ENCODE assay signal across 8 cellular contexts in the genomic region with DNA sequence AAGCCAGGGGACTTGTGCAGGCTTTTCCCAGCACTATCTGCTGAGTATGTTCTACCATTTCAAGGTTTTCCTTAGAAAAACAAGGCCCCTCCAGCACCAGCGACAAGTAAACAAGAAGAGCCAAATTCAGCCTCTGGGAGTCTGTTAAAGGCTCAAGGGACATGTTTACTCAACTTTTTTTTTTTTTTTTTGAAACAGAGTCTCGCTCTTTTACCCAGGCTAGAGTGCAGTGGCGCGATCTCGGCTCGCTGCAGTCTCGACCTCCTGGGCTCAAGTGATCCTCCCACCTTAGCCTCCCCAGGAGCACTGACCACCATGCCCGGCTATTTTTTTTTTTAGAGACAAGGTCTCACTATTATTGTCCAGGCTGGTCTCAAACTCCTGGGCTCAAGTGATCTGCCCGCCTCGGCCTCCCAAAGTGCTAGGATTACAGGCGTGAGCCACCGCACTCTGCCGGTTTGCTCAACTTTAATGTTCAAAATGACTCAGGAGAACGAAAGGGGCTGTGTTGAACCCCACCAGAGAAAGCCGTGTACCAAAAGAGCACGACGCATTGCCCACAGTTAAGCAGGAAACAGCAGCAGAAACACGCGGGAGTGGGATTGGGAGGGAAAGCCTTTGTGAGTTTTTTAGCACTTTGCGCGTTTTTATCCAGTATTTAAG. TPM values are rescaled to one million over a fixed set of nuclear protein-coding genes. Genes with fewer than 3 reads are reported as not detected.
DNase-seq lines count a peak whose midpoint lies in the region; ATAC-seq and TF ChIP-seq lines count a peak whose summit lies in the region.

No MANE protein-coding gene starts in this region.

- peak overlapping the region; percentile 96 to 99 (median 98) for H3K4me3 Mint-ChIP-seq in CD4-positive, CD25-positive, alpha-beta regulatory T cell
- peak overlapping the region; percentile 99 for H3K4me3 Mint-ChIP-seq in nephron

- H3K4me1 ChIP-seq in CD4-positive, CD25-positive, alpha-beta regulatory T cell (ENCODE audit: control insufficient read depth, insufficient read depth, low read length, poor library complexity, severe bottlenecking): peaks cover 30% of the 10 kb centered on the region
- H3K4me1 ChIP-seq in SJSA1 (replicated peaks): peaks cover 4% of the 10 kb centered on the region

- H3K4me1 Mint-ChIP-seq in CD4-positive, CD25-positive, alpha-beta regulatory T cell: peaks cover 10 to 44% (median 31%) of the 10 kb centered on the region in 4 donors
- peaks cover 11% of the 10 kb centered on the region for H3K4me1 Mint-ChIP-seq in nephron

- no peaks in the 10 kb centered on the region for H3K27me3 Mint-ChIP-seq in CD4-positive, CD25-positive, alpha-beta regulatory T cell
- H3K27me3 Mint-ChIP-seq in nephron (ENCODE audit: low read depth): no peaks in the 10 kb centered on the region

- H3K4me3 ChIP-seq in CD4-positive, CD25-positive, alpha-beta regulatory T cell (ENCODE audit: low read depth, low read length): peak overlapping the region; percentile 98
- H3K4me3 ChIP-seq in SJSA1: peak overlapping the region; percentile 85
- peak overlapping the region; percentile 62 to 93 (median 80) for H3K4me3 ChIP-seq in dorsolateral prefrontal cortex

- intact Hi-C loops in dorsolateral prefrontal cortex (cut with DNase I): loop anchor here (1.0 to 5.0 kb wide), 4 partner anchors 12 to 101 kb away; partner anchors contain the start of genes GRK5 (in 2 of the 2) and SFXN4 (in 1 of the 2)

- peak in 1 of 2 donors; percentile 10 for ATAC-seq in CD4-positive, CD25-positive, alpha-beta regulatory T cell (ENCODE audit: low read depth in 2 of 2)

- peak overlapping the region; percentile 75 for H3K27ac ChIP-seq in CD4-positive, CD25-positive, alpha-beta regulatory T cell (ENCODE audit: insufficient read depth, low read length, poor library complexity, severe bottlenecking)
- H3K27ac ChIP-seq in SJSA1 (peak overlapping the region; percentile 86), dorsolateral prefrontal cortex (peak overlapping the region in 58 of 59 donors; percentile 86 to 99 (median 97))

- DNase-seq in CD4-positive, CD25-positive, alpha-beta regulatory T cell: no peak
- DNase-seq in HCEC 1CT: peak; percentile 18
- no peak for DNase-seq in SJSA1 (ENCODE audit: low read depth in 1 of 2, low spot score in 2 of 2)
- no peak for DNase-seq in dorsolateral prefrontal cortex
- no peak for DNase-seq in NCI-H1105 (lab: John Stamatoyannopoulos, UW)
- DNase-seq in SHP77 (lab: John Stamatoyannopoulos, UW): no peak
- DNase-seq in LoVo (ENCODE audit: low spot score): no peak

- H3K27ac Mint-ChIP-seq in CD4-positive, CD25-positive, alpha-beta regulatory T cell: peak overlapping the region; percentile 92 to 99 (median 93)
- H3K27ac Mint-ChIP-seq in nephron: peak overlapping the region; percentile 93 to 96 (median 95)

- no peaks in the 10 kb centered on the region for H3K9me3 ChIP-seq in CD4-positive, CD25-positive, alpha-beta regulatory T cell (ENCODE audit: control insufficient read depth in 2 of 2, low read length in 2 of 2)
- H3K9me3 ChIP-seq in SJSA1 (replicated peaks): no peaks in the 10 kb centered on the region

- no peaks in the 10 kb centered on the region for H3K27me3 ChIP-seq in CD4-positive, CD25-positive, alpha-beta regulatory T cell (ENCODE audit: control insufficient read depth, insufficient read depth, low read length)
- H3K27me3 ChIP-seq in SJSA1 (replicated peaks) (no peaks in the 10 kb centered on the region), dorsolateral prefrontal cortex (no peaks in the 10 kb centered on the region)

- peaks cover 0 to 1% (median 0%) of the 10 kb centered on the region in 7 donors for H3K9me3 Mint-ChIP-seq in CD4-positive, CD25-positive, alpha-beta regulatory T cell
- H3K9me3 Mint-ChIP-seq in nephron: no peaks in the 10 kb centered on the region

- TF ChIP-seq CTCF in dorsolateral prefrontal cortex (IDR thresholded peaks at IDR 0.05 in 54 of 56, conservative IDR thresholded peaks at IDR 0.05 in 2 of 56; ENCODE audit: low read depth in 1 of 56, partially characterized antibody in 56 of 56): no peak
- no peak for TF ChIP-seq CTCF in nephron (IDR thresholded peaks at IDR 0.05; ENCODE audit: unreplicated experiment in 3 of 3)

- H3K36me3 Mint-ChIP-seq in CD4-positive, CD25-positive, alpha-beta regulatory T cell: peaks cover 11% of the 10 kb centered on the region
- H3K36me3 Mint-ChIP-seq in nephron (ENCODE audit: low read depth): peaks cover 19% of the 10 kb centered on the region

- peaks cover 14% of the 10 kb centered on the region for H3K36me3 ChIP-seq in CD4-positive, CD25-positive, alpha-beta regulatory T cell (ENCODE audit: control insufficient read depth, insufficient read depth, low read length)
- peaks cover 45% of the 10 kb centered on the region for H3K36me3 ChIP-seq in SJSA1

RNA-seq across cellular contexts. Expression of gene PRDX3, which starts 0.8 kb away (rescaled TPM):
- 22.5 TPM for total RNA-seq in CD4-positive, CD25-positive, alpha-beta regulatory T cell
- polyA plus RNA-seq in CD4-positive, CD25-positive, alpha-beta regulatory T cell: 100 to 1,000 TPM in 3 of 4 donors, 10 to 100 TPM in 1; 97.1 to 140 (median 133) TPM
- total RNA-seq in SJSA1 (2014; rRNA removed; shearing (Covaris generic)): 304 and 376 TPM in 2 replicates
- 100 to 1,000 TPM in 10 of 120 experiments, 10 to 100 TPM in 110; 62.3 to 112 (median 87.0) TPM for total RNA-seq in dorsolateral prefrontal cortex

RNA-seq across cellular contexts. Expression of gene SFXN4, which starts 12.3 kb away (rescaled TPM):
- total RNA-seq in CD4-positive, CD25-positive, alpha-beta regulatory T cell: 10.7 TPM
- polyA plus RNA-seq in CD4-positive, CD25-positive, alpha-beta regulatory T cell: 10 to 100 TPM; 10.7 to 23.7 (median 16.5) TPM
- total RNA-seq in SJSA1 (2014; rRNA removed; shearing (Covaris generic)): 23.5 and 46.2 TPM in 2 replicates
- 10 to 100 TPM; 22.4 to 49.6 (median 31.7) TPM for total RNA-seq in dorsolateral prefrontal cortex

RNA-seq across cellular contexts. Expression of gene GRK5, which starts 29.5 kb away (rescaled TPM):
- total RNA-seq in CD4-positive, CD25-positive, alpha-beta regulatory T cell: 46.4 TPM
- polyA plus RNA-seq in CD4-positive, CD25-positive, alpha-beta regulatory T cell: 10 to 100 TPM in 3 of 4 donors, 1 to 10 TPM in 1; 5.1 to 14.7 (median 12.6) TPM
- total RNA-seq in SJSA1 (2014; rRNA removed; shearing (Covaris generic)): 19.4 TPM in 2 replicates
- 10 to 100 TPM in 113 of 120 experiments, 1 to 10 TPM in 7; 5.5 to 27.8 (median 14.1) TPM for total RNA-seq in dorsolateral prefrontal cortex
